In genomic region chr17:43024407-43025289, GRCh38 we compare ENCODE assay signal across 8 cellular contexts. TPM values are rescaled to one million over a fixed set of nuclear protein-coding genes. Genes with fewer than 3 reads are reported as not detected.
A peak's percentile ranks its signal among the peaks of the same experiment; 100 is the strongest.
DNase-seq lines count a peak whose midpoint lies in the region; ATAC-seq, FAIRE-seq and TF ChIP-seq lines count a peak whose summit lies in the region.

TSS of gene RND2 (plus strand) at chr17:43025231. CDS start at chr17:43025348, 117 bp downstream.

- POLR2A ChIA-PET in activated B cell treated with CpG ODN at 0.5 μM for 24 hours (lab: Charles Lee): interaction anchor here (0.6 to 3.8 kb wide), 17 partner anchors 9 to 459 kb away, joined by 3 to 53 read pairs (median 7); partner anchors contain the start of genes BECN1, BRCA1, DHX8 and IFI35

- CTCF ChIA-PET in activated B cell treated with CpG ODN at 0.5 μM for 24 hours (lab: Charles Lee): interaction anchor here (0.5 to 2.3 kb wide), 5 partner anchors 12 to 200 kb away, joined by 3 to 8 read pairs (median 4); partner anchors contain the start of genes RPL27 and TMEM106A

- H3K27me3 Mint-ChIP-seq in CD4-positive, CD25-positive, alpha-beta regulatory T cell: no peaks in the 10 kb centered on the region
- H3K27me3 Mint-ChIP-seq in activated B cell treated with CpG ODN at 0.5 μM for 24 hours: no peaks in the 10 kb centered on the region

- peaks cover 0 to 31% (median 7%) of the 10 kb centered on the region in 4 donors for H3K4me1 Mint-ChIP-seq in CD4-positive, CD25-positive, alpha-beta regulatory T cell
- peaks cover 24% of the 10 kb centered on the region for H3K4me1 Mint-ChIP-seq in activated B cell treated with CpG ODN at 0.5 μM for 24 hours

- FAIRE-seq in bronchial epithelial cell (lab: Jason Lieb, UNC): no peak

- H3K9me3 Mint-ChIP-seq in CD4-positive, CD25-positive, alpha-beta regulatory T cell: peaks cover 0 to 1% (median 0%) of the 10 kb centered on the region in 7 donors
- no peaks in the 10 kb centered on the region for H3K9me3 Mint-ChIP-seq in activated B cell treated with CpG ODN at 0.5 μM for 24 hours

- DNase-seq in CD4-positive, CD25-positive, alpha-beta regulatory T cell: peak; percentile 70 to 81 (median 75)
- DNase-seq in HCEC 1CT (peak; percentile 96), NCI-H2227 (lab: John Stamatoyannopoulos, UW; ENCODE audit: unreplicated experiment) (peak; percentile 95), activated B cell treated with CpG ODN at 0.5 μM for 24 hours (peak; percentile 79), bronchial epithelial cell (ENCODE audit: low read depth) (peak; percentile 80), iPS-NIHi11 (ENCODE audit: low spot score) (peak; percentile 94)

- TF ChIP-seq CTCF in activated B cell treated with CpG ODN at 0.5 μM for 24 hours (IDR thresholded peaks at IDR 0.05): no peak
- peak; percentile 77 for TF ChIP-seq CTCF in bronchial epithelial cell (IDR thresholded peaks at IDR 0.05; ENCODE audit: insufficient read depth, low read length, severe bottlenecking)

- no peaks in the 10 kb centered on the region for H3K9me3 ChIP-seq in CD4-positive, CD25-positive, alpha-beta regulatory T cell (ENCODE audit: control insufficient read depth in 2 of 2, low read length in 2 of 2)
- H3K9me3 ChIP-seq in skeletal muscle satellite cell (replicated peaks; ENCODE audit: low read length): no peaks in the 10 kb centered on the region

- H3K27me3 ChIP-seq in CD4-positive, CD25-positive, alpha-beta regulatory T cell (ENCODE audit: control insufficient read depth, insufficient read depth, low read length): no peaks in the 10 kb centered on the region
- H3K27me3 ChIP-seq in bronchial epithelial cell (ENCODE audit: control insufficient read depth, insufficient read depth, low read length) (no peaks in the 10 kb centered on the region), skeletal muscle satellite cell (ENCODE audit: control insufficient read depth, insufficient read depth, low read length) (no peaks in the 10 kb centered on the region)

- peak within 1 kb of the TSS; percentile 56 for H3K9ac ChIP-seq in skeletal muscle satellite cell (ENCODE audit: low read depth, low read length)

- H3K4me1 ChIP-seq in CD4-positive, CD25-positive, alpha-beta regulatory T cell (ENCODE audit: control insufficient read depth, insufficient read depth, low read length, poor library complexity, severe bottlenecking): peaks cover 23% of the 10 kb centered on the region
- H3K4me1 ChIP-seq in skeletal muscle satellite cell (ENCODE audit: control insufficient read depth, insufficient read depth, low read length): peaks cover 35% of the 10 kb centered on the region

- H3K4me3 ChIP-seq in CD4-positive, CD25-positive, alpha-beta regulatory T cell (ENCODE audit: low read depth, low read length): peak within 1 kb of the TSS; percentile 70
- H3K4me3 ChIP-seq in bronchial epithelial cell (ENCODE audit: low read depth, low read length) (peak within 1 kb of the TSS; percentile 49), skeletal muscle satellite cell (ENCODE audit: low read length) (peak within 1 kb of the TSS; percentile 67)

- H3K36me3 ChIP-seq in CD4-positive, CD25-positive, alpha-beta regulatory T cell (ENCODE audit: control insufficient read depth, insufficient read depth, low read length): no peaks in the 10 kb centered on the region
- H3K36me3 ChIP-seq in bronchial epithelial cell (ENCODE audit: control insufficient read depth, insufficient read depth, low read length): no peaks in the 10 kb centered on the region
- no peaks in the 10 kb centered on the region for H3K36me3 ChIP-seq in skeletal muscle satellite cell (ENCODE audit: insufficient read depth, low read length)

- H3K36me3 Mint-ChIP-seq in CD4-positive, CD25-positive, alpha-beta regulatory T cell: no peaks in the 10 kb centered on the region
- peaks cover 6% of the 10 kb centered on the region for H3K36me3 Mint-ChIP-seq in activated B cell treated with CpG ODN at 0.5 μM for 24 hours (ENCODE audit: low read depth)

- intact Hi-C loops in activated B cell treated with CpG ODN at 0.5 μM for 24 hours (cut with micrococcal nuclease): loop anchor here (1.0 to 5.0 kb wide), 5 partner anchors 146 to 459 kb away; partner anchors contain the start of genes DHX8 and TMEM106A

- H3K27ac Mint-ChIP-seq in CD4-positive, CD25-positive, alpha-beta regulatory T cell: peak within 1 kb of the TSS; percentile 76 to 95 (median 93)
- H3K27ac Mint-ChIP-seq in activated B cell treated with CpG ODN at 0.5 μM for 24 hours: peak within 1 kb of the TSS; percentile 87

- H3K4me2 ChIP-seq in skeletal muscle satellite cell (ENCODE audit: low read length): peak within 1 kb of the TSS; percentile 95

- peak; percentile 55 to 64 for ATAC-seq in CD4-positive, CD25-positive, alpha-beta regulatory T cell (ENCODE audit: low read depth in 2 of 2)
- ATAC-seq in activated B cell treated with CpG ODN at 0.5 μM for 24 hours (ENCODE audit: low read depth): peak; percentile 65
- no peak for ATAC-seq in HG02938 (IDR thresholded peaks at IDR 0.05; ENCODE audit: unreplicated experiment)

- H3K4me3 Mint-ChIP-seq in CD4-positive, CD25-positive, alpha-beta regulatory T cell: peak within 1 kb of the TSS; percentile 84 to 98 (median 92)
- peak within 1 kb of the TSS; percentile 92 for H3K4me3 Mint-ChIP-seq in activated B cell treated with CpG ODN at 0.5 μM for 24 hours

- peak within 1 kb of the TSS; percentile 51 for H3K27ac ChIP-seq in CD4-positive, CD25-positive, alpha-beta regulatory T cell (ENCODE audit: insufficient read depth, low read length, poor library complexity, severe bottlenecking)

RNA-seq across cellular contexts. Expression of gene RND2, which starts in this region (rescaled TPM):
- total RNA-seq in CD4-positive, CD25-positive, alpha-beta regulatory T cell: not detected
- polyA plus RNA-seq in CD4-positive, CD25-positive, alpha-beta regulatory T cell: under 1 TPM in 3 of 4 donors, not detected in 1; 0.05 to 0.18 (median 0.08) TPM
- 0.05 and 0.13 TPM in 2 replicates for total RNA-seq in activated B cell treated with CpG ODN at 0.5 μM for 24 hours
- under 0.01 and 0.38 TPM in 2 replicates for total RNA-seq in bronchial epithelial cell
- under 0.01 TPM in 2 replicates for total RNA-seq in skeletal muscle satellite cell (2012; rRNA removed)

Comparison
In these comparisons a context has a peak if more than half of its experiments do, and no peak if none do; other contexts are left out.
1. Peak in DNase-seq, ATAC-seq, H3K4me3 ChIP-seq and H3K27ac ChIP-seq in CD4-positive, CD25-positive, alpha-beta regulatory T cell; RNA of the gene not detected or under 1 TPM.
2. Peak in DNase-seq and ATAC-seq in activated B cell treated with CpG ODN at 0.5 μM for 24 hours; RNA of the gene not detected or under 1 TPM.
3. Peak in DNase-seq and H3K4me3 ChIP-seq in bronchial epithelial cell; RNA of the gene not detected or under 1 TPM.